ENCODE assay signal across 30 cellular contexts in the genomic region with DNA sequence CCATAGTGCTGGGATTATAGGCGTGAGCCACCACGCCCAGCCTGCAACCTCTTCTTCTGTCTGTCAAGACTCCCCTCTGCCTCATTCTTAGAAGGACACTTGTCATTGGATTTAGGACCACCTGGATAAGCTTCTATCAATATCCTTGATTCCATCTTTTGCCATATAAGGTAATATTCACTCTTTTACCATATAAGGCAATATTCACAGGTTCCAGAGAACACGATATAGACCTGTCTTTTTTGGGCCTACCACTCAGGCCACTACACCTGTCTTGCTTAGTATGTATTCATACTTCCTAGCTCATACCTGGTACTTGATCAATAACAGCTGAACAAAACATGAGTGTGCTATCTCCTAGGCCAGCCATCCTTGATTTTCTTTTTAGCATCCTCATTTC.
"Had no signal": no experiment of that assay in that cellular context is flagged by ENCODE, and none has a peak within 500 bp of the region (broad histone marks: within the 10 kb centered on the region; RNA-seq: fewer than 3 reads in every experiment).

No MANE protein-coding gene starts in this region.

- H3K4me3 ChIP-seq: neural progenitor cell, ovary, psoas muscle, skin epidermis, smooth muscle cell, spleen, suprapubic skin, testis, tibial artery, transverse colon, upper lobe of right lung, uterus had no signal

- H3K27me3 ChIP-seq: neural progenitor cell, ovary, spleen, suprapubic skin, testis, tibial artery, transverse colon, upper lobe of right lung, uterus had no signal

- H3K9me3 ChIP-seq: ovary, testis had no signal

- H2AFZ ChIP-seq: neural progenitor cell, parathyroid adenoma had no signal

- ATAC-seq: naive thymus-derived CD8-positive, alpha-beta T cell; natural killer cell treated with Interleukin-12 subunit alpha and Interleukin-12 subunit beta and Interleukin-15 and Interleukin-18, amount 100 ng/mL, for 72 hours; psoas muscle; right cardiac atrium; sciatic nerve; stimulated activated memory B cell treated with anti-CD40 and anti-IgM and Interleukin-4, amounts not matched to agents 10 μg/mL and 1 μg/mL and 100 μg/mL, for 72 hours; stimulated activated naive CD8-positive, alpha-beta T cell treated with anti-CD3 and anti-CD28 coated beads, Interleukin-15, amount 100 ng/mL, for 72 hours; stimulated activated naive CD8-positive, alpha-beta T cell treated with anti-CD3 and anti-CD28 coated beads, Interleukin-15, Interleukin-2, amounts not matched to agents 100 U/mL and 50 U/mL, for 24 hours; upper lobe of right lung had no signal

- H3K4me1 ChIP-seq: neural progenitor cell, parathyroid adenoma, psoas muscle, spleen, suprapubic skin, testis, tibial artery, transverse colon, upper lobe of right lung, uterus had no signal

- H3K4me2 ChIP-seq: neural progenitor cell, smooth muscle cell had no signal

- H3K27ac ChIP-seq: neural progenitor cell, ovary, parathyroid adenoma, psoas muscle, skin epidermis, spleen, suprapubic skin, testis, tibial artery, transverse colon, upper lobe of right lung, uterus had no signal

- DNase-seq: naive thymus-derived CD8-positive, alpha-beta T cell; nephron progenitor cell; occipital lobe; ovary; posterior cingulate gyrus; psoas muscle; right cardiac atrium; spleen; stimulated activated CD4-positive, alpha-beta T cell treated with anti-CD3 and anti-CD28 coated beads, Interleukin-12 subunit alpha, Interleukin-12 subunit beta, amount 100 ng/mL, for 4 hours; stimulated activated CD4-positive, alpha-beta T cell treated with anti-CD3 and anti-CD28 coated beads, Interleukin-1b, Interleukin-23, amount 100 ng/mL, for 48 hours; stimulated activated CD4-positive, alpha-beta T cell treated with anti-CD3 and anti-CD28 coated beads, Interleukin-4, amount 100 ng/mL, for 1 hour; stimulated activated CD4-positive, alpha-beta T cell treated with anti-CD3 and anti-CD28 coated beads, Interleukin-4, amount 100 ng/mL, for 4 hours; stimulated activated CD8-positive, alpha-beta memory T cell treated with anti-CD3 and anti-CD28 coated beads, Interleukin-4, amount 100 ng/mL, for 48 hours; stimulated activated naive CD4-positive, alpha-beta T cell; stimulated activated naive CD8-positive, alpha-beta T cell treated with anti-CD3 and anti-CD28 coated beads, Interleukin-15, amount 100 ng/mL, for 72 hours; stimulated activated naive CD8-positive, alpha-beta T cell treated with anti-CD3 and anti-CD28 coated beads, Interleukin-15, Interleukin-2, amounts not matched to agents 100 U/mL and 50 U/mL, for 24 hours; substantia nigra; testis; tibial artery; transverse colon; upper lobe of right lung; uterus had no signal

- H3K79me2 ChIP-seq: parathyroid adenoma had no signal

- H3K9ac ChIP-seq: neural progenitor cell, parathyroid adenoma had no signal

- H3K36me3 ChIP-seq: neural progenitor cell, ovary, spleen, suprapubic skin, tibial artery, transverse colon, upper lobe of right lung, uterus had no signal
